22 cellular contexts compared by ENCODE assay signal in genomic region chr12:59827767-59828166, GRCh38.
A peak's percentile ranks its signal among the peaks of the same experiment; 100 is the strongest.
DNase-seq lines count a peak whose midpoint lies in the region; ATAC-seq, FAIRE-seq and TF ChIP-seq lines count a peak whose summit lies in the region.
"Had no signal": no experiment of that assay in that cellular context is flagged by ENCODE, and none has a peak within 500 bp of the region (broad histone marks: within the 10 kb centered on the region; RNA-seq: fewer than 3 reads in every experiment).

No MANE protein-coding gene starts in this region.

- no peak overlapping the region for H3K4me2 ChIP-seq in A549
- H3K4me2 ChIP-seq in IMR-90 (ENCODE audit: low read depth, low read length): no peak overlapping the region
- no peak overlapping the region for H3K4me2 ChIP-seq in K562 (ENCODE audit: insufficient read depth, low read length)
- H3K4me2 ChIP-seq: BLaER1 treated with 17β-estradiol and CSF1 and Interleukin-3, amounts not matched to agents 10 nM and 100 nM had no signal

- no peak overlapping the region for H4K91ac ChIP-seq in IMR-90 (ENCODE audit: insufficient read depth, low read depth, low read length)

- no peaks in the 10 kb centered on the region for H3K79me2 ChIP-seq in K562 (ENCODE audit: control insufficient read depth, insufficient read depth, low read length)

- H4K20me1 ChIP-seq in IMR-90 (ENCODE audit: insufficient read depth, low read length) (no peaks in the 10 kb centered on the region), K562 (replicated peaks; ENCODE audit: control insufficient read depth, insufficient read depth, low read length) (no peaks in the 10 kb centered on the region)
- H4K20me1 ChIP-seq: BLaER1 treated with 17β-estradiol and CSF1 and Interleukin-3, amounts not matched to agents 10 nM and 100 nM had no signal

- H3K9me1 ChIP-seq in IMR-90 (ENCODE audit: insufficient read depth, low read length): no peaks in the 10 kb centered on the region
- no peaks in the 10 kb centered on the region for H3K9me1 ChIP-seq in K562 (ENCODE audit: control insufficient read depth, insufficient read depth, low read length)

- TF ChIP-seq EP300 in A549 (IDR thresholded peaks at IDR 0.05): no peak
- no peak for TF ChIP-seq EP300 in K562 (IDR thresholded peaks at IDR 0.05; ENCODE audit: low read length)

- intact Hi-C loops in IMR-90 (cut with micrococcal nuclease) (no loop called here), K562 (cut with micrococcal nuclease) (no loop called here)

- H2BK5ac ChIP-seq in IMR-90 (ENCODE audit: low read depth, low read length, poor library complexity, severe bottlenecking): no peak overlapping the region

- H3K23ac ChIP-seq in IMR-90 (ENCODE audit: low read depth, low read length): no peak overlapping the region

- H3K4me3 ChIP-seq in A549 (no peak overlapping the region), IMR-90 (ENCODE audit: insufficient read depth, low read depth, low read length) (no peak overlapping the region), K562 (no peak overlapping the region)
- H3K4me3 ChIP-seq: BLaER1 treated with 17β-estradiol and CSF1 and Interleukin-3, amounts not matched to agents 10 nM and 100 nM; GM12878 had no signal

- CTCF ChIA-PET in A549 (lab: Yijun Ruan, JAX): no interaction called here
- CTCF ChIA-PET in IMR-90 (lab: Yijun Ruan, JAX): no interaction called here
- CTCF ChIA-PET in K562 (lab: Yijun Ruan, JAX; ENCODE audit: low intra/inter-chr PET ratio): no interaction called here

- no peaks in the 10 kb centered on the region for H3K36me3 ChIP-seq in IMR-90 (ENCODE audit: control insufficient read depth, insufficient read depth, low read length)
- no peaks in the 10 kb centered on the region for H3K36me3 ChIP-seq in K562 (ENCODE audit: control insufficient read depth, insufficient read depth, low read length)
- H3K36me3 ChIP-seq: BLaER1 treated with 17β-estradiol and CSF1 and Interleukin-3, amounts not matched to agents 10 nM and 100 nM had no signal

- no peaks in the 10 kb centered on the region; the same call in 2 of the 3 replicates for H3K9me3 ChIP-seq in A549
- no peaks in the 10 kb centered on the region for H3K9me3 ChIP-seq in IMR-90 (ENCODE audit: control insufficient read depth, insufficient read depth, low read length)
- no peaks in the 10 kb centered on the region for H3K9me3 ChIP-seq in K562 (replicated peaks; ENCODE audit: control insufficient read depth, insufficient read depth, low read depth, low read length)

- H3K14ac ChIP-seq in IMR-90 (replicated peaks; ENCODE audit: low read depth, low read length): no peak overlapping the region

- H2BK15ac ChIP-seq in IMR-90 (ENCODE audit: low read depth, low read length): no peak overlapping the region

- no peaks in the 10 kb centered on the region for H3K79me1 ChIP-seq in IMR-90 (ENCODE audit: low read depth in 1 of 2, low read length in 2 of 2)

- no peaks in the 10 kb centered on the region for H3K27me3 ChIP-seq in IMR-90 (ENCODE audit: control insufficient read depth, insufficient read depth, low read length)
- no peaks in the 10 kb centered on the region for H3K27me3 ChIP-seq in K562 (ENCODE audit: control insufficient read depth in 2 of 2, insufficient read depth in 2 of 2, low read length in 2 of 2)
- H3K27me3 ChIP-seq: BLaER1 treated with 17β-estradiol and CSF1 and Interleukin-3, amounts not matched to agents 10 nM and 100 nM had no signal

- no peak overlapping the region for H3K56ac ChIP-seq in IMR-90 (ENCODE audit: extremely low read depth, insufficient read depth, low read length)

- H3K27ac ChIP-seq in A549 (no peak overlapping the region), IMR-90 (ENCODE audit: insufficient read depth, low read length) (no peak overlapping the region), K562 (ENCODE audit: extremely low read depth, low read depth, low read length) (no peak overlapping the region)
- H3K27ac ChIP-seq: BLaER1 treated with 17β-estradiol and CSF1 and Interleukin-3, amounts not matched to agents 10 nM and 100 nM; C4-2B had no signal

- H4K5ac ChIP-seq in IMR-90 (ENCODE audit: low read depth, low read length): no peak overlapping the region

- H3K4me1 ChIP-seq in A549: no peaks in the 10 kb centered on the region
- H3K4me1 ChIP-seq in IMR-90 (ENCODE audit: control insufficient read depth, insufficient read depth, low read length): no peaks in the 10 kb centered on the region
- no peaks in the 10 kb centered on the region for H3K4me1 ChIP-seq in K562 (replicated peaks in 1 of 2; ENCODE audit: control insufficient read depth in 2 of 2, insufficient read depth in 2 of 2, low read length in 2 of 2)
- H3K4me1 ChIP-seq: BLaER1 treated with 17β-estradiol and CSF1 and Interleukin-3, amounts not matched to agents 10 nM and 100 nM had no signal

- BruUV-seq in IMR-90 (replicated peaks; lab: Mats Ljungman, UMichigan): no TSS peak
- BruUV-seq in K562 (replicated peaks; lab: Mats Ljungman, UMichigan): no TSS peak

- no peak overlapping the region for H2AK5ac ChIP-seq in IMR-90 (ENCODE audit: low read depth, low read length)

- no peak overlapping the region for H3K18ac ChIP-seq in IMR-90 (ENCODE audit: low read depth, low read length)

- TF ChIP-seq CTCF in A549 (IDR thresholded peaks at IDR 0.05) (no peak), IMR-90 (conservative IDR thresholded peaks at IDR 0.05; ENCODE audit: low read depth, low read length) (no peak), K562 (IDR thresholded peaks at IDR 0.05 in 2 of 3, conservative IDR thresholded peaks at IDR 0.05 in 1 of 3; ENCODE audit: insufficient read depth in 2 of 3, low read depth in 1 of 3, low read length in 3 of 3) (no peak)

- no peak overlapping the region for H4K8ac ChIP-seq in IMR-90 (ENCODE audit: low read depth in 2 of 2, low read length in 2 of 2)

- H2AFZ ChIP-seq in IMR-90 (replicated peaks; ENCODE audit: low read length, poor library complexity) (no peak overlapping the region), K562 (ENCODE audit: low read depth, low read length) (no peak overlapping the region)

- H2BK20ac ChIP-seq in IMR-90 (ENCODE audit: low read depth, low read length): no peak overlapping the region

- H2BK120ac ChIP-seq in IMR-90 (ENCODE audit: low read depth, low read length): no peak overlapping the region

- H3K9ac ChIP-seq in IMR-90 (ENCODE audit: low read depth, low read length) (no peak overlapping the region), K562 (ENCODE audit: insufficient read depth in 1 of 2, low read depth in 2 of 2, low read length in 2 of 2) (no peak overlapping the region)
- H3K9ac ChIP-seq: BLaER1 treated with 17β-estradiol and CSF1 and Interleukin-3, amounts not matched to agents 10 nM and 100 nM had no signal

- in situ Hi-C loops in IMR-90 (cut with MboI; ENCODE audit: low sequenced_read_pairs) (no loop called here), K562 (cut with MboI) (no loop called here)

- ATAC-seq in A549: no peak
- ATAC-seq in IMR-90 (ENCODE audit: low read depth): no peak
- no peak for ATAC-seq in K562
- no peak for ATAC-seq in GM21360 (IDR thresholded peaks at IDR 0.05; ENCODE audit: unreplicated experiment)
- ATAC-seq: CD8-positive, alpha-beta T cell; GM12878 had no signal

- H3K4ac ChIP-seq in IMR-90 (ENCODE audit: low read depth, low read length): no peak overlapping the region

- dilution Hi-C loops in IMR-90 (cut with HindIII; ENCODE audit: low sequenced_read_pairs, unreplicated experiment): no loop called here

- DNase-seq in A549 (ENCODE audit: low read depth in 1 of 2, low spot score in 1 of 2) (no peak), IMR-90 (no peak), K562 (ENCODE audit: extremely low read depth in 1 of 4, low spot score in 3 of 4) (no peak), RCC 7860 (ENCODE audit: low spot score) (no peak)
- DNase-seq: 8988T; AML-193; CD4-positive, alpha-beta T cell; CD8-positive, alpha-beta T cell; COR-L47; DMS 273 treated with DMSO at 0.1 percent for 48 hours; DMS153; DMS53; DMS79; DND-41; GDM1 had no signal

- no peak for TF ChIP-seq RAD21 in A549 (conservative IDR thresholded peaks at IDR 0.05 in 1 of 2, IDR thresholded peaks at IDR 0.05 in 1 of 2)
- TF ChIP-seq RAD21 in IMR-90 (IDR thresholded peaks at IDR 0.05; ENCODE audit: low read length): no peak
- no peak for TF ChIP-seq RAD21 in K562 (CRISPR knock-in tag; conservative IDR thresholded peaks at IDR 0.05 in 1 of 2, IDR thresholded peaks at IDR 0.05 in 1 of 2)

- 23% methylated on average over 3 of the region's 3 CpGs for WGBS in A549 (ENCODE audit: missing lambda C conversion rate)
- WGBS in IMR-90 (ENCODE audit: extremely low coverage in 2 of 2, insufficient read length in 1 of 2), 2 experiments: 60% methylated on average over 1 of the region's 3 CpGs; no CpG with 5 or more reads in 1 of the 2 experiments
- WGBS in K562 (ENCODE audit: insufficient coverage, low coverage, missing lambda C conversion rate): 0% methylated on average over 2 of the region's 3 CpGs

- POLR2A ChIA-PET in A549 (lab: Yijun Ruan, JAX): no interaction called here
- POLR2A ChIA-PET in IMR-90 (lab: Charles Lee; ENCODE audit: unreplicated experiment): no interaction called here
- POLR2A ChIA-PET in K562 (lab: Yijun Ruan, JAX): no interaction called here

- TF ChIP-seq POLR2A in A549 (IDR thresholded peaks at IDR 0.05; ENCODE audit: low read length) (no peak), IMR-90 (IDR thresholded peaks at IDR 0.05; ENCODE audit: low read depth, low read length) (no peak), K562 (conservative IDR thresholded peaks at IDR 0.05) (no peak)

- H2AK9ac ChIP-seq in IMR-90 (replicated peaks; ENCODE audit: low read depth, low read length, poor library complexity): no peak overlapping the region

- FAIRE-seq in A549 (lab: Jason Lieb, UNC): no peak
- no peak for FAIRE-seq in K562 (lab: Jason Lieb, UNC)
- no peak for FAIRE-seq in RCC 7860 (lab: Jason Lieb, UNC)
- FAIRE-seq: A204.1, GM12878, GM12892, GM18507 had no signal

TF ChIP-seq in A549, 52 proteins besides CTCF, POLR2A, EP300 and RAD21:
- peak; percentile 80 for TF ChIP-seq MAFK (IDR thresholded peaks at IDR 0.05; ENCODE audit: partially characterized antibody)
- no peak for TF ChIP-seq JUN (IDR thresholded peaks at IDR 0.05)

TF ChIP-seq in IMR-90, 13 proteins besides CTCF, POLR2A, EP300 and RAD21:
- TF ChIP-seq MAFK (IDR thresholded peaks at IDR 0.05; ENCODE audit: low read depth, low read length): peak; percentile 83
- no peak for TF ChIP-seq BHLHE40 (IDR thresholded peaks at IDR 0.05; ENCODE audit: low read depth, low read length)

TF ChIP-seq in K562, 482 proteins besides CTCF, POLR2A, EP300 and RAD21 (continues in another document):
- TF ChIP-seq MAFK (IDR thresholded peaks at IDR 0.05; ENCODE audit: low read length) (peak; percentile 35; the same call in 1 of the 2 replicates), SMC3 (conservative IDR thresholded peaks at IDR 0.05; ENCODE audit: insufficient read depth, low read depth, low read length) (no peak)

Comparison
In these comparisons a context has a peak if more than half of its experiments do, and no peak if none do; other contexts are left out.
1. Of the 35 proteins assayed by ChIP-seq in both K562 and A549: peak only in K562: none; only in A549: none; in both: MAFK; in neither: 34.